Comparison of ENCODE assay signal across 21 cellular contexts in the genomic region with DNA sequence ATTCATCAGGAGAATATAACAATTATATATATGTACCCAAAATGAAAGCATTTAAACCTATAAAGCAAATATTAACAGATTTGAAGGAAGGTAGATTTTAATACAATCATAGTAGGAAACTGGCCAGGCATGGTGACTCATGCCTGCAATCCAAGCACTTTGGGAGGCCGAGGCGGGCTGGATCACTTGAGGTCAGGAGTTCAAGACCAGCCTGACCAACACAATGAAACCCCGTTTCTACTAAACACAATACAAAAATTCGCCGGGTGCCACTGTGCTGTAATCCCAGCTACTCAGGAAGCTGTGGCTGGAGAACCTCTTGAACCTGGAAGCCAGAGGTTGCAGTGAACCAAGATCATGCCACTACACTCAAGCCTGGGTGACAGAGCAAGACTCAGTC.
"Had no signal": no experiment of that assay in that cellular context is flagged by ENCODE, and none has a peak within 500 bp of the region (broad histone marks: within the 10 kb centered on the region; RNA-seq: fewer than 3 reads in every experiment).

No MANE protein-coding gene starts in this region.

- H3K9me3 ChIP-seq: neutrophil, pancreas, testis, upper lobe of left lung had no signal

- H3K36me3 ChIP-seq: esophagus muscularis mucosa, neutrophil, pancreas, upper lobe of left lung had no signal

- FAIRE-seq: pancreas had no signal

- ATAC-seq: activated naive CD8-positive, alpha-beta T cell treated with anti-CD3 and anti-CD28 coated beads, Interleukin-2, amount 50 U/mL, for 24 hours; activated T-cell treated with anti-CD3 and anti-CD28 coated beads, Interleukin-2, amount 50 U/mL, for 4 hours; natural killer cell treated with Interleukin-12 subunit alpha and Interleukin-12 subunit beta and Interleukin-15 and Interleukin-18, amount 100 ng/mL, for 72 hours; pancreas; sciatic nerve; stimulated activated memory B cell treated with anti-CD40 and anti-IgM and Interleukin-4, amounts not matched to agents 10 μg/mL and 1 μg/mL and 100 μg/mL, for 72 hours had no signal

- H3K27me3 ChIP-seq: esophagus muscularis mucosa, neutrophil, pancreas, testis, upper lobe of left lung had no signal

- H3K27ac ChIP-seq: coronary artery, esophagus muscularis mucosa, neutrophil, pancreas, testis, upper lobe of left lung had no signal

- DNase-seq: activated CD4-positive, alpha-beta T cell treated with anti-CD3 and anti-CD28 coated beads, Interleukin-2, amount 50 U/mL, for 1 hour; activated CD4-positive, CD25-positive, alpha-beta regulatory T cell; activated CD8-positive, alpha-beta memory T cell treated with anti-CD3 and anti-CD28 coated beads, Interleukin-2, amount 50 U/mL, for 4 hours; activated effector memory CD4-positive, alpha-beta T cell treated with Interleukin-2 at 50 U/mL for 16 hours; activated naive CD4-positive, alpha-beta T cell treated with anti-CD3 and anti-CD28 coated beads, Interleukin-2, amount 10 ng/mL, durations not matched to agents 7 days and 5 days; activated naive CD8-positive, alpha-beta T cell treated with anti-CD3 and anti-CD28 coated beads, Interleukin-2, amount 50 U/mL, for 24 hours; activated T-cell treated with anti-CD3 and anti-CD28 coated beads, Interleukin-2, amount 50 U/mL, for 4 hours; aorta; effector CD4-positive, alpha-beta T cell; pancreas; stimulated activated CD4-positive, alpha-beta T cell treated with anti-CD3 and anti-CD28 coated beads, Interleukin-4, amount 100 ng/mL, for 24 hours; T-helper 9 cell; testis; upper lobe of left lung had no signal

- H3K4me3 ChIP-seq: coronary artery, esophagus muscularis mucosa, pancreas, smooth muscle cell, testis, upper lobe of left lung had no signal

- H3K4me1 ChIP-seq: esophagus muscularis mucosa, pancreas, testis, upper lobe of left lung had no signal

- H3K4me2 ChIP-seq: smooth muscle cell had no signal
